Comparison of ENCODE assay signal across 25 cellular contexts in the genomic region with DNA sequence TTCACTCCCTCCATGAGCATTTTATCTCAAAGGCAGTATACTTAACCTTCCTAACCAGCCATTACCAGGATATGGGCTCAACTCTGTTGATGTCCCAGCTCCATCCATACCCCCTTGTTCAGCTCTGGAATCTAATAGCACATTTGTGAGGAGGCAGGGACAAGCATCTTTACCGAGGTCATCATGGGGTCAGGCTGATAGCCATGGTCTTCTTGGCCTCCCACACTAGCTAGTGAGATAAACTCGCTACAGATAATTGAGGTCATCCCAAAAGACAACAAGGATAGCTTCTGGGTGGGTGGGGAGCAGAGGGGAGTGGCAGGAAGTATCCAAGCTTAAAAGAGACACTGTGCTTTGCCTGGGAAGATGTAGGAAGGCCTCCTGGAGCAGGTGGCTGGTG.
DNase-seq lines count a peak whose midpoint lies in the region; ATAC-seq, FAIRE-seq and TF ChIP-seq lines count a peak whose summit lies in the region.
"Had no signal": no experiment of that assay in that cellular context is flagged by ENCODE, and none has a peak within 500 bp of the region (broad histone marks: within the 10 kb centered on the region; RNA-seq: fewer than 3 reads in every experiment).

No MANE protein-coding gene starts in this region.

- H3K9me3 ChIP-seq in H9 (ENCODE audit: control insufficient read depth, low read depth, low read length) (no peaks in the 10 kb centered on the region), K562 (replicated peaks; ENCODE audit: control insufficient read depth, insufficient read depth, low read depth, low read length) (no peaks in the 10 kb centered on the region), sigmoid colon (no peaks in the 10 kb centered on the region), tibial nerve (no peaks in the 10 kb centered on the region), HAP-1 (no peaks in the 10 kb centered on the region)

- peak overlapping the region; percentile 28 for H2BK12ac ChIP-seq in H9 (ENCODE audit: insufficient read length, low read depth, low read length)

- H3K36me3 Mint-ChIP-seq in H9 (ENCODE audit: insufficient read depth in 1 of 3, low read depth in 3 of 3) (peaks cover 12 to 20% (median 14%) of the 10 kb centered on the region in 3 experiments; a peak in 6 of 7 replicates), natural killer cell (no peaks in the 10 kb centered on the region)
- H3K36me3 Mint-ChIP-seq: CD8-positive, alpha-beta memory T cell had no signal

- no peak overlapping the region for H2BK5ac ChIP-seq in H9 (ENCODE audit: insufficient read length, low read length)
- H2BK5ac ChIP-seq in mesendoderm (ENCODE audit: low read length): no peak overlapping the region

- intact Hi-C loops in K562 (cut with micrococcal nuclease): no loop called here
- intact Hi-C loops in sigmoid colon (cut with DNase I): no loop called here
- intact Hi-C loops in natural killer cell (cut with micrococcal nuclease): no loop called here

- in situ Hi-C loops in K562 (cut with MboI) (no loop called here), HAP-1 (cut with MboI; ENCODE audit: low sequenced_read_pairs) (no loop called here)

- no peak overlapping the region for H2BK20ac ChIP-seq in H9 (ENCODE audit: low read depth, low read length, poor library complexity, severe bottlenecking)

- no peak overlapping the region for H3K27ac ChIP-seq in H9 (ENCODE audit: insufficient read length, low read depth, low read length)
- peak overlapping the region; percentile 56; the same call in 2 of the 3 replicates for H3K27ac ChIP-seq in K562 (ENCODE audit: extremely low read depth, low read depth, low read length)
- no peak overlapping the region for H3K27ac ChIP-seq in mesendoderm (ENCODE audit: low read depth, low read length)
- peak overlapping the region in 3 of 4 donors; percentile 52 to 58 (median 56) for H3K27ac ChIP-seq in sigmoid colon
- peak overlapping the region in 2 of 4 donors; percentile 81 to 82 for H3K27ac ChIP-seq in tibial nerve
- H3K27ac ChIP-seq: C4-2B, HL-60, KMS-11, RWPE1, SK-N-MC had no signal

- no peak overlapping the region for H3K4me2 ChIP-seq in H9 (ENCODE audit: insufficient read depth, insufficient read length, low read length)
- H3K4me2 ChIP-seq in K562 (ENCODE audit: insufficient read depth, low read length): peak overlapping the region; percentile 56
- H3K4me2 ChIP-seq in mesendoderm (ENCODE audit: low read length): no peak overlapping the region
- H3K4me2 ChIP-seq: KMS-11 had no signal

- FAIRE-seq in K562 (lab: Jason Lieb, UNC): peak; percentile 78
- FAIRE-seq: G401.6, GM18507, H54 had no signal

- H2BK120ac ChIP-seq in H9 (ENCODE audit: low read depth, low read length, poor library complexity, severe bottlenecking): no peak overlapping the region
- H2BK120ac ChIP-seq in mesendoderm (ENCODE audit: low read depth, low read length): no peak overlapping the region

- H4K5ac ChIP-seq in H9 (ENCODE audit: insufficient read length, low read depth, low read length) (no peak overlapping the region), mesendoderm (ENCODE audit: low read length) (no peak overlapping the region)

- H3K9me1 ChIP-seq in K562 (ENCODE audit: control insufficient read depth, insufficient read depth, low read length): no peaks in the 10 kb centered on the region

- peak overlapping the region in 1 of 3 experiments; percentile 76; a peak in 3 of 7 replicates for H3K27ac Mint-ChIP-seq in H9
- H3K27ac Mint-ChIP-seq in natural killer cell: no peak overlapping the region
- H3K27ac Mint-ChIP-seq: CD8-positive, alpha-beta memory T cell had no signal

- H4K20me1 ChIP-seq in H9 (ENCODE audit: control insufficient read depth, insufficient read depth, insufficient read length): no peaks in the 10 kb centered on the region
- H4K20me1 ChIP-seq in K562 (replicated peaks; ENCODE audit: control insufficient read depth, insufficient read depth, low read length): no peaks in the 10 kb centered on the region

- H2BK15ac ChIP-seq in H9 (ENCODE audit: low read depth, low read length): no peak overlapping the region
- no peak overlapping the region for H2BK15ac ChIP-seq in mesendoderm (replicated peaks; ENCODE audit: low read depth)

- H4K8ac ChIP-seq in H9 (replicated peaks; ENCODE audit: insufficient read length, low read depth, low read length) (no peak overlapping the region), mesendoderm (ENCODE audit: low read depth, low read length) (no peak overlapping the region)

- DNase-seq in H9 (no peak), K562 (ENCODE audit: extremely low read depth in 1 of 4, low spot score in 3 of 4) (peak; percentile 41 to 66 (median 64)), mesendoderm (peak; percentile 68), sigmoid colon (no peak), natural killer cell (no peak), NCI-H82 treated with DMSO at 0.1 percent for 48 hours (lab: John Stamatoyannopoulos, UW; ENCODE audit: unreplicated experiment) (no peak), tibial nerve (ENCODE audit: low spot score in 2 of 2) (no peak), HAP-1 (ENCODE audit: low spot score in 2 of 2) (no peak)
- DNase-seq: Calu3; CD8-positive, alpha-beta memory T cell; NCI-H1092 treated with DMSO at 0.1 percent for 48 hours; NCI-H1436 treated with DMSO at 0.1 percent for 48 hours; NCI-H1930; NCI-H510A treated with DMSO at 0.1 percent for 48 hours; NCI-H748 treated with DMSO at 0.1 percent for 48 hours; NK-92 treated with Interleukin-12 subunit alpha and Interleukin-12 subunit beta, amount 100 ng/mL, for 24 hours; SHP77 treated with DMSO at 0.1 percent for 48 hours had no signal

- H3K4me1 ChIP-seq in H9 (ENCODE audit: insufficient read depth, low read length) (peaks cover 20% of the 10 kb centered on the region; the same call in 1 of the 2 replicates), K562 (replicated peaks in 1 of 2; ENCODE audit: control insufficient read depth in 2 of 2, insufficient read depth in 2 of 2, low read length in 2 of 2) (peaks cover 15 to 46% of the 10 kb centered on the region in 2 experiments), mesendoderm (ENCODE audit: control insufficient read depth, low read depth, low read length) (peaks cover 20% of the 10 kb centered on the region), sigmoid colon (peaks cover 0 to 83% (median 72%) of the 10 kb centered on the region in 4 donors), tibial nerve (peaks cover 0 to 85% (median 21%) of the 10 kb centered on the region in 4 donors), HAP-1 (peaks cover 36% of the 10 kb centered on the region)

- ATAC-seq in K562 (peak; percentile 49), natural killer cell (no peak)

- H3T11ph ChIP-seq in H9 (ENCODE audit: low read length): no peak overlapping the region

- H3K23me2 ChIP-seq in H9 (ENCODE audit: insufficient read length, low read depth, low read length, poor library complexity, severe bottlenecking): no peaks in the 10 kb centered on the region

- H3K18ac ChIP-seq in H9 (ENCODE audit: insufficient read length, low read depth, low read length): peak overlapping the region; percentile 82
- no peak overlapping the region for H3K18ac ChIP-seq in mesendoderm (ENCODE audit: low read length)

- no TSS peak for BruUV-seq in K562 (replicated peaks; lab: Mats Ljungman, UMichigan)

- no peaks in the 10 kb centered on the region; a peak in 1 of 5 replicates for H3K9me3 Mint-ChIP-seq in H9
- H3K9me3 Mint-ChIP-seq in natural killer cell: no peaks in the 10 kb centered on the region
- H3K9me3 Mint-ChIP-seq: CD8-positive, alpha-beta memory T cell had no signal

- peak overlapping the region; percentile 41 for H4K91ac ChIP-seq in H9 (ENCODE audit: insufficient read length, low read depth, low read length)

- no peaks in the 10 kb centered on the region for H3K27me3 Mint-ChIP-seq in H9 (ENCODE audit: low read depth)
- H3K27me3 Mint-ChIP-seq in natural killer cell (ENCODE audit: low read depth in 2 of 2): peaks cover 32 to 52% of the 10 kb centered on the region in 2 donors

- TF ChIP-seq EP300 in K562 (IDR thresholded peaks at IDR 0.05; ENCODE audit: low read length) (peak; percentile 52; the same call in 1 of the 2 replicates), sigmoid colon (IDR thresholded peaks at IDR 0.05) (no peak), tibial nerve (IDR thresholded peaks at IDR 0.05) (no peak)

- H3K79me1 ChIP-seq in H9 (ENCODE audit: insufficient read depth, low read depth, low read length, poor library complexity, severe bottlenecking): no peaks in the 10 kb centered on the region
- H3K79me1 ChIP-seq in mesendoderm (ENCODE audit: low read length): peaks cover 16% of the 10 kb centered on the region

- no peak for TF ChIP-seq RAD21 in K562 (CRISPR knock-in tag; conservative IDR thresholded peaks at IDR 0.05 in 1 of 2, IDR thresholded peaks at IDR 0.05 in 1 of 2)

- H2AFZ ChIP-seq in H9 (ENCODE audit: low read length): no peak overlapping the region
- H2AFZ ChIP-seq in K562 (ENCODE audit: low read depth, low read length): 0 out of 2 replicates have a peak overlapping the region, but pooled peaks have one; percentile 60

- peaks cover 59 to 65% of the 10 kb centered on the region in 2 experiments for H3K4me1 Mint-ChIP-seq in H9
- H3K4me1 Mint-ChIP-seq in natural killer cell: peaks cover 5 to 6% of the 10 kb centered on the region in 2 donors

- peak overlapping the region; percentile 77 for H2AK5ac ChIP-seq in H9 (ENCODE audit: insufficient read length, low read length)
- no peak overlapping the region for H2AK5ac ChIP-seq in mesendoderm (ENCODE audit: low read length)

- TF ChIP-seq POLR2A in K562 (conservative IDR thresholded peaks at IDR 0.05): no peak
- TF ChIP-seq POLR2A in sigmoid colon (IDR thresholded peaks at IDR 0.05): no peak
- no peak for TF ChIP-seq POLR2A in tibial nerve (IDR thresholded peaks at IDR 0.05)

- no peaks in the 10 kb centered on the region for H3K79me2 ChIP-seq in H9 (ENCODE audit: insufficient read depth, low read length)
- H3K79me2 ChIP-seq in K562 (ENCODE audit: control insufficient read depth, insufficient read depth, low read length): no peaks in the 10 kb centered on the region
- peaks cover 4% of the 10 kb centered on the region for H3K79me2 ChIP-seq in mesendoderm (ENCODE audit: control insufficient read depth, insufficient read depth, low read length)

- no peak overlapping the region for H3K23ac ChIP-seq in H9 (ENCODE audit: insufficient read length, low read depth, low read length)
- no peak overlapping the region for H3K23ac ChIP-seq in mesendoderm (ENCODE audit: low read length)

- POLR2A ChIA-PET in K562 (lab: Yijun Ruan, JAX): interaction anchor here (0.7 to 1.2 kb wide), 5 partner anchors 8 to 176 kb away, joined by 3 to 6 read pairs (median 3); no protein-coding TSS in a partner anchor

- WGBS in H9 (ENCODE audit: extremely low coverage, insufficient read length, low lambda C conversion rate): no CpG with 5 or more reads among the region's 2 CpGs
- WGBS in K562 (ENCODE audit: insufficient coverage, low coverage, missing lambda C conversion rate): 0% methylated on average over 2 of the region's 2 CpGs
- WGBS in mesendoderm (ENCODE audit: extremely low coverage, insufficient coverage, low lambda C conversion rate): no CpG with 5 or more reads among the region's 2 CpGs
- 90 to 91% methylated on average over 2 of the region's 2 CpGs for WGBS in sigmoid colon, 2 donors
- 69 to 72% methylated on average over 2 of the region's 2 CpGs for WGBS in tibial nerve, 2 donors

- H3K9ac ChIP-seq in H9 (ENCODE audit: extremely low read depth, insufficient read length, low read length) (no peak overlapping the region), K562 (ENCODE audit: insufficient read depth in 1 of 2, low read depth in 2 of 2, low read length in 2 of 2) (peak overlapping the region in 1 of 2 experiments; percentile 6; a peak in 1 of 4 replicates), mesendoderm (ENCODE audit: low read length) (no peak overlapping the region)
- H3K9ac ChIP-seq: KMS-11 had no signal

- H3K36me3 ChIP-seq in K562 (ENCODE audit: control insufficient read depth, insufficient read depth, low read length): no peaks in the 10 kb centered on the region
- no peaks in the 10 kb centered on the region for H3K36me3 ChIP-seq in mesendoderm (ENCODE audit: control insufficient read depth, insufficient read depth, low read length)
- no peaks in the 10 kb centered on the region for H3K36me3 ChIP-seq in sigmoid colon
- no peaks in the 10 kb centered on the region for H3K36me3 ChIP-seq in tibial nerve
- H3K36me3 ChIP-seq in HAP-1 (replicated peaks): no peaks in the 10 kb centered on the region

- H3K4me3 ChIP-seq in K562 (no peak overlapping the region), mesendoderm (ENCODE audit: low read length) (no peak overlapping the region), sigmoid colon (no peak overlapping the region), tibial nerve (no peak overlapping the region), HAP-1 (no peak overlapping the region)
- H3K4me3 ChIP-seq: SK-N-MC had no signal

- H3K56ac ChIP-seq in H9 (ENCODE audit: insufficient read length, low read depth, low read length): no peak overlapping the region
- H3K56ac ChIP-seq in mesendoderm (ENCODE audit: low read length): no peak overlapping the region

- CTCF ChIA-PET in K562 (lab: Yijun Ruan, JAX; ENCODE audit: low intra/inter-chr PET ratio): interaction anchor here (0.7 kb wide), 1 partner anchor 141 kb away, joined by 3 read pairs; no protein-coding TSS in a partner anchor

- H3K4ac ChIP-seq in H9 (ENCODE audit: low read depth, low read length) (no peak overlapping the region), mesendoderm (ENCODE audit: low read depth, low read length) (no peak overlapping the region)

- H3K4me3 Mint-ChIP-seq in H9: no peak overlapping the region
- H3K4me3 Mint-ChIP-seq in natural killer cell: no peak overlapping the region
- H3K4me3 Mint-ChIP-seq: CD8-positive, alpha-beta memory T cell had no signal

- TF ChIP-seq CTCF in H9 (conservative IDR thresholded peaks at IDR 0.05): no peak
- no peak for TF ChIP-seq CTCF in K562 (IDR thresholded peaks at IDR 0.05 in 2 of 3, conservative IDR thresholded peaks at IDR 0.05 in 1 of 3; ENCODE audit: insufficient read depth in 2 of 3, low read depth in 1 of 3, low read length in 3 of 3)
- TF ChIP-seq CTCF in sigmoid colon (IDR thresholded peaks at IDR 0.05): no peak
- TF ChIP-seq CTCF in natural killer cell (IDR thresholded peaks at IDR 0.05): no peak
- TF ChIP-seq CTCF in tibial nerve (IDR thresholded peaks at IDR 0.05): no peak

- H3K27me3 ChIP-seq in H9 (ENCODE audit: insufficient read depth, low read length) (no peaks in the 10 kb centered on the region), K562 (ENCODE audit: control insufficient read depth in 2 of 2, insufficient read depth in 2 of 2, low read length in 2 of 2) (no peaks in the 10 kb centered on the region), mesendoderm (ENCODE audit: insufficient read depth, low read length, poor library complexity) (no peaks in the 10 kb centered on the region), sigmoid colon (no peaks in the 10 kb centered on the region), tibial nerve (no peaks in the 10 kb centered on the region), HAP-1 (ENCODE audit: low read depth) (no peaks in the 10 kb centered on the region)

- H3K14ac ChIP-seq in H9 (ENCODE audit: insufficient read depth, low read length): peak overlapping the region; percentile 9; the same call in 1 of the 2 replicates

Comparison
In these comparisons a context has a peak if more than half of its experiments do, and no peak if none do; other contexts are left out.
1. DNase-seq: peak in K562 (4 of 4) and mesendoderm (single experiment); none in H9 (single experiment), sigmoid colon (single experiment), natural killer cell (single experiment), NCI-H82 treated with DMSO at 0.1 percent for 48 hours (single experiment), tibial nerve (0 of 2) and HAP-1 (0 of 2).
2. H3K27ac ChIP-seq: peak in K562 (single experiment) and sigmoid colon (3 of 4); none in H9 (single experiment) and mesendoderm (single experiment).